ENCODE assay signal across 1 cellular context in the genomic region with DNA sequence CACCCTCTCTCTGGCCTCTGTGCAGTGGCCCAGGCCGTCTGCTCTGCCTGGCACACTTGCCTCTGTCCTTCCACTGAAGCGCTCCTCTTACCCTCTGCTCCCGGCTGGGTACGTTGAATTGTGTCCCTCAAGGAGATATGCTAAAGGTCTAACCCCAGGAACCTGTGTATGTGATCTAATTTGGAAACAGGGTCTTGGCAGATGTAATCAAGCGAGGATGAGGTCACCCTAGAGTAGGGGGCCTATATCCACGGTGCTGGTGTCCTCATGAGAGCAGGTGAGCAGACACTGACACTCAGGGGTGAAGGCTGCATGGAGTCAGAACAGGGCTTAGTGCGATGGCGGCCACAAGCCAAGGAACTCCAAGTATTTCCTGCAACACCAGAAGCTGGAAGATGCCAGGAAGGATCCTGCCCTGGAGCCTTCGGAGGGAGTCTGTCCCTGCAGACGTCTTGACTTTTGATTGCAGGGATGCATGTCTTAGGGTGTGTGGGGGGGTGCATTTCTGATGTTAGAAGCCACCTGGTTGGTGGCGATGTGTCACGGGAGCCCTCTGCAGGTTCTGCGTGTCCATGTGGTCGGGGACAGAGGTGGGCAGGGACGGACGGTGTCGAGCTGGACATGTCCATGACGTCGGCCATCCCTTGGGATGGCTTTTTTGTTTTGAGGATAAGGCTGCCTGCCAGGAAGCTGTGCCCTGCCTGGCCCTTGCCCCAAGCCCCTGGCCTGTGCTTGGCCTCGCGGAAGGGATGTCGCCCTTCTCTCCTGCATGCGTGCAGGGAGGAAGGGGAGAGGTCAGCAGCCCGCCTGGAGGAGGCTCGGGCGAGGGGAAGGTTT.
TF ChIP-seq lines count a peak whose summit lies in the region.

No MANE protein-coding gene starts in this region.

TF ChIP-seq in H1, 55 proteins besides CTCF, POLR2A, EP300 and RAD21 (continued from another document):
- TF ChIP-seq TEAD4 (IDR thresholded peaks at IDR 0.05; ENCODE audit: low read depth, low read length) (no peak), CTBP2 (IDR thresholded peaks at IDR 0.05; ENCODE audit: borderline replicate concordance, insufficient read depth, insufficient read length, low read length) (no peak), SP4 (IDR thresholded peaks at IDR 0.05; ENCODE audit: low read length) (no peak), SP2 (IDR thresholded peaks at IDR 0.05; ENCODE audit: low read length) (no peak), BACH1 (IDR thresholded peaks at IDR 0.05; ENCODE audit: low read length) (no peak), CBX5 (IDR thresholded peaks at IDR 0.05; ENCODE audit: low read depth, low read length) (no peak), PHF8 (conservative IDR thresholded peaks at IDR 0.05; ENCODE audit: low read depth, low read length) (no peak), SRF (IDR thresholded peaks at IDR 0.05; ENCODE audit: low read depth, low read length) (no peak), YY1 (IDR thresholded peaks at IDR 0.05; ENCODE audit: low read depth, low read length) (no peak), ZNF274 (IDR thresholded peaks at IDR 0.05; ENCODE audit: borderline replicate concordance, extremely low read depth, low read length) (no peak), BCL11A (IDR thresholded peaks at IDR 0.05; ENCODE audit: low read depth in 2 of 2, low read length in 2 of 2) (no peak)
- TF ChIP-seq, protein P1, sequence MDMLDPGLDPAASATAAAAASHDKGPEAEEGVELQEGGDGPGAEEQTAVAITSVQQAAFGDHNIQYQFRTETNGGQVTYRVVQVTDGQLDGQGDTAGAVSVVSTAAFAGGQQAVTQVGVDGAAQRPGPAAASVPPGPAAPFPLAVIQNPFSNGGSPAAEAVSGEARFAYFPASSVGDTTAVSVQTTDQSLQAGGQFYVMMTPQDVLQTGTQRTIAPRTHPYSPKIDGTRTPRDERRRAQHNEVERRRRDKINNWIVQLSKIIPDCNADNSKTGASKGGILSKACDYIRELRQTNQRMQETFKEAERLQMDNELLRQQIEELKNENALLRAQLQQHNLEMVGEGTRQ (IDR thresholded peaks at IDR 0.05; ENCODE audit: low read length), result no peak
